8 cellular contexts compared by ENCODE assay signal in genomic region chr3:108588616-108589015, GRCh38. TPM values are rescaled to one million over a fixed set of nuclear protein-coding genes. Genes with fewer than 3 reads are reported as not detected.
A peak's percentile ranks its signal among the peaks of the same experiment; 100 is the strongest.
DNase-seq lines count a peak whose midpoint lies in the region; ATAC-seq and TF ChIP-seq lines count a peak whose summit lies in the region.

No MANE protein-coding gene starts in this region.

- CTCF ChIA-PET in WTC11 (lab: Charles Lee), result interaction anchor here (1.2 to 2.0 kb wide), 2 partner anchors 10 to 14 kb away, joined by 5 to 6 read pairs; no protein-coding TSS in a partner anchor

- peak overlapping the region; percentile 96 for H3K4me3 Mint-ChIP-seq in activated T-cell treated with anti-CD3 and anti-CD28 coated beads, Interleukin-2, amount 50 U/mL, for 4 hours
- H3K4me3 Mint-ChIP-seq in WTC11, result peak overlapping the region; percentile 98

- H3K9me3 Mint-ChIP-seq in activated T-cell treated with anti-CD3 and anti-CD28 coated beads, Interleukin-2, amount 50 U/mL, for 4 hours, result no peaks in the 10 kb centered on the region
- H3K9me3 Mint-ChIP-seq in WTC11, result no peaks in the 10 kb centered on the region

- no peak for TF ChIP-seq POLR2A in thyroid gland (IDR thresholded peaks at IDR 0.05)

- H3K36me3 ChIP-seq in iPS-20b (ENCODE audit: insufficient read depth, low read depth, low read length) (peaks cover 31% of the 10 kb centered on the region), thyroid gland (no peaks in the 10 kb centered on the region)

- peak overlapping the region; percentile 99 for H3K27ac Mint-ChIP-seq in WTC11

- no peaks in the 10 kb centered on the region for H3K36me3 Mint-ChIP-seq in activated T-cell treated with anti-CD3 and anti-CD28 coated beads, Interleukin-2, amount 50 U/mL, for 4 hours (ENCODE audit: insufficient read depth)
- peaks cover 6% of the 10 kb centered on the region for H3K36me3 Mint-ChIP-seq in WTC11

- H3K9me3 ChIP-seq in iPS-20b (ENCODE audit: insufficient read depth, low read depth, low read length) (no peaks in the 10 kb centered on the region), thyroid gland (no peaks in the 10 kb centered on the region)

- peaks cover 30% of the 10 kb centered on the region for H3K4me1 Mint-ChIP-seq in activated T-cell treated with anti-CD3 and anti-CD28 coated beads, Interleukin-2, amount 50 U/mL, for 4 hours (ENCODE audit: low read depth)
- H3K4me1 Mint-ChIP-seq in WTC11, result peaks cover 37% of the 10 kb centered on the region

- peak overlapping the region; percentile 89 for H3K4me3 ChIP-seq in iPS-20b (ENCODE audit: low read length)
- peak overlapping the region in 2 of 3 donors; percentile 46 to 68 for H3K4me3 ChIP-seq in thyroid gland (replicated peaks in 1 of 3)

- no peak for ATAC-seq in activated T-cell treated with anti-CD3 and anti-CD28 coated beads, Interleukin-2, amount 50 U/mL, for 4 hours
- no peak for ATAC-seq in WTC11
- ATAC-seq in HG02981 (IDR thresholded peaks at IDR 0.05; ENCODE audit: unreplicated experiment), result no peak

- peak overlapping the region; percentile 92 for H3K9ac ChIP-seq in iPS-20b (ENCODE audit: low read depth, low read length)

- intact Hi-C loops in thyroid gland (cut with DNase I), result no loop called here

- H3K27ac ChIP-seq in iPS-20b (ENCODE audit: low read length) (peak overlapping the region; percentile 88), thyroid gland (peak overlapping the region in 1 of 3 donors; percentile 96)

- no peak for TF ChIP-seq CTCF in WTC11 (IDR thresholded peaks at IDR 0.05)
- TF ChIP-seq CTCF in thyroid gland (IDR thresholded peaks at IDR 0.05), result no peak

- H3K27me3 ChIP-seq in iPS-20b (ENCODE audit: insufficient read depth, low read length) (no peaks in the 10 kb centered on the region), thyroid gland (no peaks in the 10 kb centered on the region)

- H3K4me1 ChIP-seq in iPS-20b (ENCODE audit: insufficient read depth, low read length) (peaks cover 12% of the 10 kb centered on the region; the same call in 1 of the 2 replicates), thyroid gland (peaks cover 6 to 9% of the 10 kb centered on the region in 2 donors)

- H3K27me3 Mint-ChIP-seq in activated T-cell treated with anti-CD3 and anti-CD28 coated beads, Interleukin-2, amount 50 U/mL, for 4 hours (ENCODE audit: low read depth), result no peaks in the 10 kb centered on the region
- no peaks in the 10 kb centered on the region for H3K27me3 Mint-ChIP-seq in WTC11 (ENCODE audit: low read depth)

- POLR2A ChIA-PET in WTC11 (lab: Charles Lee), result interaction anchor here (0.6 to 1.7 kb wide), 3 partner anchors 14 to 474 kb away, joined by 3 to 13 read pairs (median 4); partner anchors contain the start of gene IFT57

- DNase-seq in activated T-cell treated with anti-CD3 and anti-CD28 coated beads, Interleukin-2, amount 50 U/mL, for 4 hours, result no peak
- DNase-seq in activated T-cell treated with anti-CD3 and anti-CD28 coated beads, Interleukin-2, amount 50 U/mL, for 48 hours, result no peak
- DNase-seq in WTC11 (ENCODE audit: low spot score), result no peak
- no peak for DNase-seq in thyroid gland
- no peak for DNase-seq in NCI-H1930 (lab: John Stamatoyannopoulos, UW)
- DNase-seq in NCI-H2227 (lab: John Stamatoyannopoulos, UW; ENCODE audit: unreplicated experiment), result no peak

- WGBS in thyroid gland, 2 donors, result 2 to 3% methylated on average over 10 of the region's 10 CpGs

TF ChIP-seq in WTC11, 78 proteins besides CTCF, POLR2A, EP300 and RAD21:
- TF ChIP-seq ATF1 (CRISPR knock-in tag; IDR thresholded peaks at IDR 0.05), result no peak
- TF ChIP-seq PREB (CRISPR knock-in tag; IDR thresholded peaks at IDR 0.05; ENCODE audit: borderline replicate concordance), result no peak
- no peak for TF ChIP-seq E2F5 (CRISPR knock-in tag; IDR thresholded peaks at IDR 0.05)

RNA-seq across cellular contexts. Expression of gene CIP2A, which starts 0.6 kb away (rescaled TPM):
- 10 to 100 TPM; 15.4 to 20.3 (median 15.7) TPM for total RNA-seq in activated T-cell treated with anti-CD3 and anti-CD28 coated beads, Interleukin-2, amount 50 U/mL, for 4 hours
- total RNA-seq in WTC11 (2021), result 29.3 to 32.8 TPM (median 32.0 TPM) in 3 replicates
- total RNA-seq in thyroid gland, result 1 to 10 TPM; 3.6 to 8.1 (median 3.8) TPM

RNA-seq across cellular contexts. Expression of gene DZIP3, which starts 0.9 kb away (rescaled TPM):
- total RNA-seq in activated T-cell treated with anti-CD3 and anti-CD28 coated beads, Interleukin-2, amount 50 U/mL, for 4 hours, result 1 to 10 TPM; 2.4 to 2.7 (median 2.6) TPM
- total RNA-seq in WTC11 (2021) (25.3 to 28.7 TPM (median 27.6 TPM) in 3 replicates), thyroid gland (10 to 100 TPM; 11.2 to 23.2 (median 18.7) TPM)
